ENCODE assay signal across 8 cellular contexts in genomic region chr19:19776206-19777008, GRCh38. TPM values are rescaled to one million over a fixed set of nuclear protein-coding genes. Genes with fewer than 3 reads are reported as not detected.
DNase-seq lines count a peak whose midpoint lies in the region; ATAC-seq and TF ChIP-seq lines count a peak whose summit lies in the region.

No MANE protein-coding gene starts in this region.

- POLR2A ChIA-PET in naive thymus-derived CD8-positive, alpha-beta T cell (lab: Charles Lee) = interaction anchor here (0.5 to 2.3 kb wide), 36 partner anchors 9 to 1074 kb away, joined by 3 to 68 read pairs (median 4); partner anchors contain the start of genes ATP13A1, GATAD2A, NDUFA13 and TSSK6

- H3K27me3 Mint-ChIP-seq in activated T-helper 2 cell treated with anti-CD3 and anti-CD28 coated beads, Interferon-gamma antibody, Interleukin-2, Interleukin-4, amounts not matched to agents 10 μg/mL and 5 μg/mL and 100 μg/mL, durations not matched to agents 14 hours and 24 hours and 36 hours (ENCODE audit: low read depth) = no peaks in the 10 kb centered on the region
- H3K27me3 Mint-ChIP-seq in naive thymus-derived CD8-positive, alpha-beta T cell = no peaks in the 10 kb centered on the region
- H3K27me3 Mint-ChIP-seq in stimulated activated naive B cell treated with anti-CD40 and anti-IgM and Interleukin-4, amounts not matched to agents 10 μg/mL and 1 μg/mL and 100 μg/mL, for 72 hours = no peaks in the 10 kb centered on the region

- H3K4me3 ChIP-seq in LNCaP clone FGC (ENCODE audit: low read depth, low read length) = peak overlapping the region; percentile 84

- DNase-seq in EL (peak; percentile 98), H4 (ENCODE audit: low spot score) (peak; percentile 98), LNCaP clone FGC (ENCODE audit: low read depth) (peak; percentile 98), RPMI8226 (peak; percentile 96), fibroblast of peridontal ligament (ENCODE audit: extremely low read depth) (peak; percentile 96)
- peak; percentile 89 for DNase-seq in activated T-helper 2 cell treated with anti-CD3 and anti-CD28 coated beads, Interferon-gamma antibody, Interleukin-2, Interleukin-4, amounts not matched to agents 10 μg/mL and 5 μg/mL and 100 μg/mL, durations not matched to agents 14 hours and 24 hours and 36 hours (ENCODE audit: low spot score)
- peak; percentile 80 to 94 (median 91) for DNase-seq in naive thymus-derived CD8-positive, alpha-beta T cell
- peak; percentile 96 for DNase-seq in stimulated activated naive B cell treated with anti-CD40 and anti-IgM and Interleukin-4, amounts not matched to agents 10 μg/mL and 1 μg/mL and 100 μg/mL, for 72 hours

- H3K36me3 Mint-ChIP-seq in activated T-helper 2 cell treated with anti-CD3 and anti-CD28 coated beads, Interferon-gamma antibody, Interleukin-2, Interleukin-4, amounts not matched to agents 10 μg/mL and 5 μg/mL and 100 μg/mL, durations not matched to agents 14 hours and 24 hours and 36 hours (ENCODE audit: low read depth) = peaks cover 38% of the 10 kb centered on the region
- peaks cover 4 to 27% (median 19%) of the 10 kb centered on the region in 3 donors for H3K36me3 Mint-ChIP-seq in naive thymus-derived CD8-positive, alpha-beta T cell
- H3K36me3 Mint-ChIP-seq in stimulated activated naive B cell treated with anti-CD40 and anti-IgM and Interleukin-4, amounts not matched to agents 10 μg/mL and 1 μg/mL and 100 μg/mL, for 72 hours = peaks cover 19 to 32% of the 10 kb centered on the region in 2 donors

- peaks cover 27% of the 10 kb centered on the region for H3K4me1 Mint-ChIP-seq in activated T-helper 2 cell treated with anti-CD3 and anti-CD28 coated beads, Interferon-gamma antibody, Interleukin-2, Interleukin-4, amounts not matched to agents 10 μg/mL and 5 μg/mL and 100 μg/mL, durations not matched to agents 14 hours and 24 hours and 36 hours (ENCODE audit: low read depth)
- peaks cover 21 to 65% (median 58%) of the 10 kb centered on the region in 4 donors for H3K4me1 Mint-ChIP-seq in naive thymus-derived CD8-positive, alpha-beta T cell
- H3K4me1 Mint-ChIP-seq in stimulated activated naive B cell treated with anti-CD40 and anti-IgM and Interleukin-4, amounts not matched to agents 10 μg/mL and 1 μg/mL and 100 μg/mL, for 72 hours = peaks cover 21 to 40% of the 10 kb centered on the region in 2 donors

- peak overlapping the region; percentile 96 for H3K4me3 Mint-ChIP-seq in activated T-helper 2 cell treated with anti-CD3 and anti-CD28 coated beads, Interferon-gamma antibody, Interleukin-2, Interleukin-4, amounts not matched to agents 10 μg/mL and 5 μg/mL and 100 μg/mL, durations not matched to agents 14 hours and 24 hours and 36 hours (ENCODE audit: low read depth)
- H3K4me3 Mint-ChIP-seq in naive thymus-derived CD8-positive, alpha-beta T cell = peak overlapping the region; percentile 94 to 100 (median 99)
- H3K4me3 Mint-ChIP-seq in stimulated activated naive B cell treated with anti-CD40 and anti-IgM and Interleukin-4, amounts not matched to agents 10 μg/mL and 1 μg/mL and 100 μg/mL, for 72 hours = peak overlapping the region; percentile 92 to 99

- peak; percentile 97 to 98 for ATAC-seq in naive thymus-derived CD8-positive, alpha-beta T cell
- peak; percentile 98 to 99 for ATAC-seq in stimulated activated naive B cell treated with anti-CD40 and anti-IgM and Interleukin-4, amounts not matched to agents 10 μg/mL and 1 μg/mL and 100 μg/mL, for 72 hours (replicated peaks)

- intact Hi-C loops in activated T-helper 2 cell treated with anti-CD3 and anti-CD28 coated beads, Interferon-gamma antibody, Interleukin-2, Interleukin-4, amounts not matched to agents 10 μg/mL and 5 μg/mL and 100 μg/mL, durations not matched to agents 14 hours and 24 hours and 36 hours (cut with micrococcal nuclease) = loop anchor here (1.0 to 2.0 kb wide), 6 partner anchors 44 to 186 kb away; partner anchors contain the start of genes ZNF101, ZNF14, ZNF253 and ZNF506

- peak overlapping the region; percentile 86 for H3K27ac Mint-ChIP-seq in activated T-helper 2 cell treated with anti-CD3 and anti-CD28 coated beads, Interferon-gamma antibody, Interleukin-2, Interleukin-4, amounts not matched to agents 10 μg/mL and 5 μg/mL and 100 μg/mL, durations not matched to agents 14 hours and 24 hours and 36 hours
- peak overlapping the region; percentile 95 to 99 (median 96) for H3K27ac Mint-ChIP-seq in naive thymus-derived CD8-positive, alpha-beta T cell
- H3K27ac Mint-ChIP-seq in stimulated activated naive B cell treated with anti-CD40 and anti-IgM and Interleukin-4, amounts not matched to agents 10 μg/mL and 1 μg/mL and 100 μg/mL, for 72 hours = peak overlapping the region; percentile 94

- no peak for TF ChIP-seq CTCF in LNCaP clone FGC (IDR thresholded peaks at IDR 0.05; ENCODE audit: control insufficient read depth, extremely low read depth, insufficient read depth)

- peaks cover 33% of the 10 kb centered on the region for H3K9me3 Mint-ChIP-seq in activated T-helper 2 cell treated with anti-CD3 and anti-CD28 coated beads, Interferon-gamma antibody, Interleukin-2, Interleukin-4, amounts not matched to agents 10 μg/mL and 5 μg/mL and 100 μg/mL, durations not matched to agents 14 hours and 24 hours and 36 hours
- peaks cover 0 to 16% (median 0%) of the 10 kb centered on the region in 9 donors for H3K9me3 Mint-ChIP-seq in naive thymus-derived CD8-positive, alpha-beta T cell
- peaks cover 2 to 8% of the 10 kb centered on the region in 2 donors for H3K9me3 Mint-ChIP-seq in stimulated activated naive B cell treated with anti-CD40 and anti-IgM and Interleukin-4, amounts not matched to agents 10 μg/mL and 1 μg/mL and 100 μg/mL, for 72 hours

RNA-seq across cellular contexts. Expression of gene ZNF14, which starts 43.5 kb away (rescaled TPM):
- 3.0 and 3.2 TPM in 2 replicates for total RNA-seq in H4 (2014; rRNA removed; shearing (Covaris generic))
- 4.2 and 4.6 TPM in 2 replicates for total RNA-seq in activated T-helper 2 cell treated with anti-CD3 and anti-CD28 coated beads, Interferon-gamma antibody, Interleukin-2, Interleukin-4, amounts not matched to agents 10 μg/mL and 5 μg/mL and 100 μg/mL, durations not matched to agents 14 hours and 24 hours and 36 hours
- total RNA-seq in naive thymus-derived CD8-positive, alpha-beta T cell = 10 to 100 TPM; 39.8 TPM
- 10 to 100 TPM in 2 of 3 donors, 1 to 10 TPM in 1; 8.2 to 16.3 (median 11.4) TPM for polyA plus RNA-seq in naive thymus-derived CD8-positive, alpha-beta T cell

RNA-seq across cellular contexts. Expression of gene ZNF506, which starts 45.1 kb away (rescaled TPM):
- total RNA-seq in H4 (2014; rRNA removed; shearing (Covaris generic)) = 15.1 and 18.1 TPM in 2 replicates
- 13.2 and 15.1 TPM in 2 replicates for total RNA-seq in activated T-helper 2 cell treated with anti-CD3 and anti-CD28 coated beads, Interferon-gamma antibody, Interleukin-2, Interleukin-4, amounts not matched to agents 10 μg/mL and 5 μg/mL and 100 μg/mL, durations not matched to agents 14 hours and 24 hours and 36 hours
- total RNA-seq in naive thymus-derived CD8-positive, alpha-beta T cell = 10 to 100 TPM; 85.5 to 98.7 TPM
- 10 to 100 TPM; 23.4 to 29.6 (median 27.8) TPM for polyA plus RNA-seq in naive thymus-derived CD8-positive, alpha-beta T cell

Comparison
In these comparisons a context has a peak if more than half of its experiments do, and no peak if none do; other contexts are left out.
1. Peak in every context shown above with its lines: DNase-seq, ATAC-seq and H3K4me3 ChIP-seq.